ENCODE assay signal across 8 cellular contexts in the genomic region with DNA sequence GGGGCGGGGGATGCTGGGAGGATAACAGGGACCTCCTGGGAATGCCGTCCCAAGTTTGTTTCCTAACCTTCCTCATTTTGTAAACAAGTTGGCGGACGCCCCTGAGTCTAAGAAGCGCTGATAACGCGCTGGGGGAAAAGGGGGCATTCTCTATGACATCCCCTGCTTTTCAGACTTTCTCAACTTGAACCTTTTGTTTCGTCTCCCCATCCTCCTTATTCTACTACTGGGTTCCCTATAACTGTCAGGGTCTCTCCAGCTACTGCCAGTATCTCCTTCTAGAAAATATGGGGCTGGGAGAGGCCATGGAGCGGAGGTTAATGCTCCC. TPM values are rescaled to one million over a fixed set of nuclear protein-coding genes. Genes with fewer than 3 reads are reported as not detected.
A peak's percentile ranks its signal among the peaks of the same experiment; 100 is the strongest.
DNase-seq lines count a peak whose midpoint lies in the region; ATAC-seq, FAIRE-seq and TF ChIP-seq lines count a peak whose summit lies in the region.

No MANE protein-coding gene starts in this region.

- no peak for DNase-seq in left ventricle myocardium inferior
- DNase-seq in left cardiac atrium: no peak
- DNase-seq in bronchial epithelial cell (ENCODE audit: low read depth): no peak
- no peak for DNase-seq in uterus
- no peak for DNase-seq in COLO829 (ENCODE audit: low spot score)

- ATAC-seq in left cardiac atrium: no peak
- no peak for ATAC-seq in HG02759 (IDR thresholded peaks at IDR 0.05; ENCODE audit: unreplicated experiment)
- no peak for ATAC-seq in HG03196 (IDR thresholded peaks at IDR 0.05; ENCODE audit: unreplicated experiment)

- H3K27me3 ChIP-seq in left ventricle myocardium inferior (ENCODE audit: low read depth) (no peaks in the 10 kb centered on the region), bronchial epithelial cell (ENCODE audit: control insufficient read depth, insufficient read depth, low read length) (no peaks in the 10 kb centered on the region), mononuclear cell (ENCODE audit: insufficient read depth, low read length) (no peaks in the 10 kb centered on the region), uterus (no peaks in the 10 kb centered on the region)

- FAIRE-seq in bronchial epithelial cell (lab: Jason Lieb, UNC): no peak

- peaks cover 13% of the 10 kb centered on the region for H3K36me3 ChIP-seq in left ventricle myocardium inferior
- H3K36me3 ChIP-seq in bronchial epithelial cell (ENCODE audit: control insufficient read depth, insufficient read depth, low read length): no peaks in the 10 kb centered on the region
- H3K36me3 ChIP-seq in uterus: no peaks in the 10 kb centered on the region

- H3K27ac ChIP-seq in left ventricle myocardium inferior (replicated peaks): peak overlapping the region; percentile 93
- peak overlapping the region; percentile 76 to 93 for H3K27ac ChIP-seq in uterus

- TF ChIP-seq POLR2A in uterus (IDR thresholded peaks at IDR 0.05): no peak

- H3K9me3 ChIP-seq in left ventricle myocardium inferior (replicated peaks) (no peaks in the 10 kb centered on the region), mononuclear cell (ENCODE audit: low read depth, low read length) (no peaks in the 10 kb centered on the region), uterus (no peaks in the 10 kb centered on the region)

- H3K4me1 ChIP-seq in left ventricle myocardium inferior (peaks cover 63% of the 10 kb centered on the region), mononuclear cell (ENCODE audit: insufficient read depth, low read length) (peaks cover 36% of the 10 kb centered on the region), uterus (peaks cover 0 to 13% of the 10 kb centered on the region in 2 donors)

- intact Hi-C loops in left ventricle myocardium inferior (cut with micrococcal nuclease) (loop anchor here (10.0 kb wide), 1 partner anchor 64 kb away; a partner anchor contains a TSS), left cardiac atrium (cut with DNase I) (loop anchor here in 1 of 2 donors (5.0 kb wide), 1 partner anchor 67 kb away; a partner anchor contains a TSS), uterus (cut with DNase I; ENCODE audit: low total_unique reads) (no loop called here)

- no peak for TF ChIP-seq CTCF in left ventricle myocardium inferior (IDR thresholded peaks at IDR 0.05; ENCODE audit: borderline replicate concordance)
- TF ChIP-seq CTCF in bronchial epithelial cell (IDR thresholded peaks at IDR 0.05; ENCODE audit: insufficient read depth, low read length, severe bottlenecking): no peak
- no peak for TF ChIP-seq CTCF in uterus (IDR thresholded peaks at IDR 0.05)

- H3K4me3 ChIP-seq in left ventricle myocardium inferior (peak overlapping the region; percentile 96), bronchial epithelial cell (ENCODE audit: low read depth, low read length) (peak overlapping the region; percentile 41), mononuclear cell (ENCODE audit: low read length) (peak overlapping the region; percentile 57), uterus (peak overlapping the region; percentile 34 to 88)

RNA-seq across cellular contexts. Expression of a gene that starts 0.7 kb away (rescaled TPM):
- total RNA-seq in left ventricle myocardium inferior (5.4 TPM), left cardiac atrium (1 to 10 TPM; 3.9 to 4.8 TPM), bronchial epithelial cell (0.53 and 0.90 TPM in 2 replicates), mononuclear cell (4.2 TPM), uterus (1 to 10 TPM; 1.3 to 3.9 (median 3.3) TPM)

RNA-seq across cellular contexts. Expression of a gene that starts 26.8 kb away (rescaled TPM):
- total RNA-seq in left ventricle myocardium inferior (0.49 TPM), left cardiac atrium (1 to 10 TPM; 1.7 to 2.4 TPM), bronchial epithelial cell (under 0.01 and 1.4 TPM in 2 replicates), mononuclear cell (0.10 TPM), uterus (1 to 10 TPM in 1 of 4 donors, not detected in 3; 1.0 TPM)

Comparison
In these comparisons a context has a peak if more than half of its experiments do, and no peak if none do; other contexts are left out.
1. H3K4me3 ChIP-seq: peak in every context shown above with its lines; median percentile 96 in left ventricle myocardium inferior; 61 in uterus; 57 in mononuclear cell; 41 in bronchial epithelial cell.